1 cellular context compared by ENCODE assay signal in the genomic region with DNA sequence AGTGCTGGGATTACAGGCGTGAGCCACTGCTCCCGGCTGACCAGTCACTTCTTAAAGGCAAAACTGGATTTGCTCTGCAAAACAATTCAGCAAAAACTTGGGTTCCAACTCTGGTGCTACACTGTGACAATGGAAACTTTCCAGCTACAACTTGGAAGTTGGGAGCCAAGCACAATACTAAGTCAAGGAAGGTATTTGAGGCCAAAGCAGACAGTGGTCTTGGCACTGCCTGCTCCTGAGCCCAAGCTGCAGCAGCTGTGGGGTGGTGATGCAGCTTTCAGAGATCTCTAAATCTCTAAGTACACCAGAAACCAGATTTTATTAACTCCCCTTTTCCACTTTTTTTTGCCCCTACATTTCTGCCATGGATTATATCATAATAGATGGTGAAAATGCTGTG.
TF ChIP-seq lines count a peak whose summit lies in the region.

No MANE protein-coding gene starts in this region.

TF ChIP-seq in HepG2, 621 proteins besides CTCF, POLR2A, EP300 and RAD21:
- TF ChIP-seq, protein P1, sequence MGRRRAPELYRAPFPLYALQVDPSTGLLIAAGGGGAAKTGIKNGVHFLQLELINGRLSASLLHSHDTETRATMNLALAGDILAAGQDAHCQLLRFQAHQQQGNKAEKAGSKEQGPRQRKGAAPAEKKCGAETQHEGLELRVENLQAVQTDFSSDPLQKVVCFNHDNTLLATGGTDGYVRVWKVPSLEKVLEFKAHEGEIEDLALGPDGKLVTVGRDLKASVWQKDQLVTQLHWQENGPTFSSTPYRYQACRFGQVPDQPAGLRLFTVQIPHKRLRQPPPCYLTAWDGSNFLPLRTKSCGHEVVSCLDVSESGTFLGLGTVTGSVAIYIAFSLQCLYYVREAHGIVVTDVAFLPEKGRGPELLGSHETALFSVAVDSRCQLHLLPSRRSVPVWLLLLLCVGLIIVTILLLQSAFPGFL (CRISPR knock-in tag; IDR thresholded peaks at IDR 0.05) = no peak
- TF ChIP-seq ZNF430 (CRISPR knock-in tag; IDR thresholded peaks at IDR 0.05) = no peak
- TF ChIP-seq YEATS2 (CRISPR knock-in tag; IDR thresholded peaks at IDR 0.05; ENCODE audit: borderline replicate concordance) = peak; percentile 8; the same call in 1 of the 2 replicates
- TF ChIP-seq, protein P2, sequence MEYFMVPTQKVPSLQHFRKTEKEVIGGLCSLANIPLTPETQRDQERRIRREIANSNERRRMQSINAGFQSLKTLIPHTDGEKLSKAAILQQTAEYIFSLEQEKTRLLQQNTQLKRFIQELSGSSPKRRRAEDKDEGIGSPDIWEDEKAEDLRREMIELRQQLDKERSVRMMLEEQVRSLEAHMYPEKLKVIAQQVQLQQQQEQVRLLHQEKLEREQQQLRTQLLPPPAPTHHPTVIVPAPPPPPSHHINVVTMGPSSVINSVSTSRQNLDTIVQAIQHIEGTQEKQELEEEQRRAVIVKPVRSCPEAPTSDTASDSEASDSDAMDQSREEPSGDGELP (IDR thresholded peaks at IDR 0.05; ENCODE audit: borderline replicate concordance, low read depth) = no peak
- TF ChIP-seq ZNF816 (CRISPR knock-in tag; IDR thresholded peaks at IDR 0.05; ENCODE audit: borderline replicate concordance) = peak; percentile 43; the same call in 1 of the 2 replicates
- TF ChIP-seq MTA3 (CRISPR knock-in tag; IDR thresholded peaks at IDR 0.05) = no peak
- TF ChIP-seq SCMH1 (CRISPR knock-in tag; IDR thresholded peaks at IDR 0.05; ENCODE audit: borderline replicate concordance) = no peak
- no peak for TF ChIP-seq ZNF460 (CRISPR knock-in tag; IDR thresholded peaks at IDR 0.05; ENCODE audit: borderline replicate concordance)
